In the genomic region with DNA sequence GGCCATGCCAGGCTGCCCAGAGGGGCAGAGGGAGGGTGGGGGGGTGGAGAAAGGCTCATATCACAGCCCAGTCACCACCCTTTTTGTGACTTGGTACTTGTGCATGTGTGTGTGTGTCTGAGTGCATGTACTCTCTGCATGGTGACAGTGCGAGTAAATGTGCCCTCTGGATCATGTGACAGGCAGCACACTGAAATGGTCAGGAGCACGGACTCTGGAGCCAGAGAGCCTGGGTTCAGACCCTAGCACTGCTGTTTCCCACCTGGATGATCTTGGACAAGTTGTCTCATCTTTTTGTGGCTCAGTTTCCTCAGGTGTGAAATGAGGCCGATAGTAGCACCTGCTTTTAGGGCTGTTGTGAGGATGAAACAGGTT, we compare ENCODE assay signal across 2 cellular contexts.
TF ChIP-seq lines count a peak whose summit lies in the region.

No MANE protein-coding gene starts in this region.

TF ChIP-seq in GM23338, 12 proteins besides CTCF, POLR2A, EP300 and RAD21 (continued from another document and continues in another):
- no peak for TF ChIP-seq REST (IDR thresholded peaks at IDR 0.05; ENCODE audit: unreplicated experiment)
- no peak for TF ChIP-seq CREB1 (CRISPR knock-in tag; IDR thresholded peaks at IDR 0.05; ENCODE audit: low read depth)
- no peak for TF ChIP-seq EZH2 (IDR thresholded peaks at IDR 0.05; ENCODE audit: low read depth, unreplicated experiment)
- TF ChIP-seq, protein P1, sequence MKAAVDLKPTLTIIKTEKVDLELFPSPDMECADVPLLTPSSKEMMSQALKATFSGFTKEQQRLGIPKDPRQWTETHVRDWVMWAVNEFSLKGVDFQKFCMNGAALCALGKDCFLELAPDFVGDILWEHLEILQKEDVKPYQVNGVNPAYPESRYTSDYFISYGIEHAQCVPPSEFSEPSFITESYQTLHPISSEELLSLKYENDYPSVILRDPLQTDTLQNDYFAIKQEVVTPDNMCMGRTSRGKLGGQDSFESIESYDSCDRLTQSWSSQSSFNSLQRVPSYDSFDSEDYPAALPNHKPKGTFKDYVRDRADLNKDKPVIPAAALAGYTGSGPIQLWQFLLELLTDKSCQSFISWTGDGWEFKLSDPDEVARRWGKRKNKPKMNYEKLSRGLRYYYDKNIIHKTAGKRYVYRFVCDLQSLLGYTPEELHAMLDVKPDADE (IDR thresholded peaks at IDR 0.05): no peak
- TF ChIP-seq, protein P2, sequence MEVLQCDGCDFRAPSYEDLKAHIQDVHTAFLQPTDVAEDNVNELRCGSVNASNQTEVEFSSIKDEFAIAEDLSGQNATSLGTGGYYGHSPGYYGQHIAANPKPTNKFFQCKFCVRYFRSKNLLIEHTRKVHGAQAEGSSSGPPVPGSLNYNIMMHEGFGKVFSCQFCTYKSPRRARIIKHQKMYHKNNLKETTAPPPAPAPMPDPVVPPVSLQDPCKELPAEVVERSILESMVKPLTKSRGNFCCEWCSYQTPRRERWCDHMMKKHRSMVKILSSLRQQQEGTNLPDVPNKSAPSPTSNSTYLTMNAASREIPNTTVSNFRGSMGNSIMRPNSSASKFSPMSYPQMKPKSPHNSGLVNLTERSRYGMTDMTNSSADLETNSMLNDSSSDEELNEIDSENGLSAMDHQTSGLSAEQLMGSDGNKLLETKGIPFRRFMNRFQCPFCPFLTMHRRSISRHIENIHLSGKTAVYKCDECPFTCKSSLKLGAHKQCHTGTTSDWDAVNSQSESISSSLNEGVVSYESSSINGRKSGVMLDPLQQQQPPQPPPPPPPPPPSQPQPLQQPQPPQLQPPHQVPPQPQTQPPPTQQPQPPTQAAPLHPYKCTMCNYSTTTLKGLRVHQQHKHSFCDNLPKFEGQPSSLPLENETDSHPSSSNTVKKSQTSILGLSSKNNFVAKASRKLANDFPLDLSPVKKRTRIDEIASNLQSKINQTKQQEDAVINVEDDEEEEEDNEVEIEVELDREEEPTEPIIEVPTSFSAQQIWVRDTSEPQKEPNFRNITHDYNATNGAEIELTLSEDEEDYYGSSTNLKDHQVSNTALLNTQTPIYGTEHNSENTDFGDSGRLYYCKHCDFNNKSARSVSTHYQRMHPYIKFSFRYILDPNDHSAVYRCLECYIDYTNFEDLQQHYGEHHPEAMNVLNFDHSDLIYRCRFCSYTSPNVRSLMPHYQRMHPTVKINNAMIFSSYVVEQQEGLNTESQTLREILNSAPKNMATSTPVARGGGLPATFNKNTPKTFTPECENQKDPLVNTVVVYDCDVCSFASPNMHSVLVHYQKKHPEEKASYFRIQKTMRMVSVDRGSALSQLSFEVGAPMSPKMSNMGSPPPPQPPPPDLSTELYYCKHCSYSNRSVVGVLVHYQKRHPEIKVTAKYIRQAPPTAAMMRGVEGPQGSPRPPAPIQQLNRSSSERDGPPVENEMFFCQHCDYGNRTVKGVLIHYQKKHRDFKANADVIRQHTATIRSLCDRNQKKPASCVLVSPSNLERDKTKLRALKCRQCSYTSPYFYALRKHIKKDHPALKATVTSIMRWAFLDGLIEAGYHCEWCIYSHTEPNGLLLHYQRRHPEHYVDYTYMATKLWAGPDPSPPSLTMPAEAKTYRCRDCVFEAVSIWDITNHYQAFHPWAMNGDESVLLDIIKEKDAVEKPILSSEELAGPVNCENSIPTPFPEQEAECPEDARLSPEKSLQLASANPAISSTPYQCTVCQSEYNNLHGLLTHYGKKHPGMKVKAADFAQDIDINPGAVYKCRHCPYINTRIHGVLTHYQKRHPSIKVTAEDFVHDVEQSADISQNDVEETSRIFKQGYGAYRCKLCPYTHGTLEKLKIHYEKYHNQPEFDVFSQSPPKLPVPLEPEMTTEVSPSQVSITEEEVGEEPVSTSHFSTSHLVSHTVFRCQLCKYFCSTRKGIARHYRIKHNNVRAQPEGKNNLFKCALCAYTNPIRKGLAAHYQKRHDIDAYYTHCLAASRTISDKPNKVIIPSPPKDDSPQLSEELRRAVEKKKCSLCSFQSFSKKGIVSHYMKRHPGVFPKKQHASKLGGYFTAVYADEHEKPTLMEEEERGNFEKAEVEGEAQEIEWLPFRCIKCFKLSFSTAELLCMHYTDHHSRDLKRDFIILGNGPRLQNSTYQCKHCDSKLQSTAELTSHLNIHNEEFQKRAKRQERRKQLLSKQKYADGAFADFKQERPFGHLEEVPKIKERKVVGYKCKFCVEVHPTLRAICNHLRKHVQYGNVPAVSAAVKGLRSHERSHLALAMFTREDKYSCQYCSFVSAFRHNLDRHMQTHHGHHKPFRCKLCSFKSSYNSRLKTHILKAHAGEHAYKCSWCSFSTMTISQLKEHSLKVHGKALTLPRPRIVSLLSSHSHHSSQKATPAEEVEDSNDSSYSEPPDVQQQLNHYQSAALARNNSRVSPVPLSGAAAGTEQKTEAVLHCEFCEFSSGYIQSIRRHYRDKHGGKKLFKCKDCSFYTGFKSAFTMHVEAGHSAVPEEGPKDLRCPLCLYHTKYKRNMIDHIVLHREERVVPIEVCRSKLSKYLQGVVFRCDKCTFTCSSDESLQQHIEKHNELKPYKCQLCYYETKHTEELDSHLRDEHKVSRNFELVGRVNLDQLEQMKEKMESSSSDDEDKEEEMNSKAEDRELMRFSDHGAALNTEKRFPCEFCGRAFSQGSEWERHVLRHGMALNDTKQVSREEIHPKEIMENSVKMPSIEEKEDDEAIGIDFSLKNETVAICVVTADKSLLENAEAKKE (CRISPR knock-in tag; IDR thresholded peaks at IDR 0.05): no peak
- no peak for TF ChIP-seq NANOG (IDR thresholded peaks at IDR 0.05; ENCODE audit: borderline replicate concordance)
- TF ChIP-seq STAT1 (IDR thresholded peaks at IDR 0.05; ENCODE audit: unreplicated experiment): no peak
- TF ChIP-seq ZNF114 (CRISPR knock-in tag; IDR thresholded peaks at IDR 0.05): no peak
- TF ChIP-seq EZH2phosphoT487 (IDR thresholded peaks at IDR 0.05; ENCODE audit: unreplicated experiment): no peak
- no peak for TF ChIP-seq JUNB (IDR thresholded peaks at IDR 0.05; ENCODE audit: unreplicated experiment)

TF ChIP-seq in WTC11, 78 proteins besides CTCF, POLR2A, EP300 and RAD21 (continued from another document):
- TF ChIP-seq, protein P3, sequence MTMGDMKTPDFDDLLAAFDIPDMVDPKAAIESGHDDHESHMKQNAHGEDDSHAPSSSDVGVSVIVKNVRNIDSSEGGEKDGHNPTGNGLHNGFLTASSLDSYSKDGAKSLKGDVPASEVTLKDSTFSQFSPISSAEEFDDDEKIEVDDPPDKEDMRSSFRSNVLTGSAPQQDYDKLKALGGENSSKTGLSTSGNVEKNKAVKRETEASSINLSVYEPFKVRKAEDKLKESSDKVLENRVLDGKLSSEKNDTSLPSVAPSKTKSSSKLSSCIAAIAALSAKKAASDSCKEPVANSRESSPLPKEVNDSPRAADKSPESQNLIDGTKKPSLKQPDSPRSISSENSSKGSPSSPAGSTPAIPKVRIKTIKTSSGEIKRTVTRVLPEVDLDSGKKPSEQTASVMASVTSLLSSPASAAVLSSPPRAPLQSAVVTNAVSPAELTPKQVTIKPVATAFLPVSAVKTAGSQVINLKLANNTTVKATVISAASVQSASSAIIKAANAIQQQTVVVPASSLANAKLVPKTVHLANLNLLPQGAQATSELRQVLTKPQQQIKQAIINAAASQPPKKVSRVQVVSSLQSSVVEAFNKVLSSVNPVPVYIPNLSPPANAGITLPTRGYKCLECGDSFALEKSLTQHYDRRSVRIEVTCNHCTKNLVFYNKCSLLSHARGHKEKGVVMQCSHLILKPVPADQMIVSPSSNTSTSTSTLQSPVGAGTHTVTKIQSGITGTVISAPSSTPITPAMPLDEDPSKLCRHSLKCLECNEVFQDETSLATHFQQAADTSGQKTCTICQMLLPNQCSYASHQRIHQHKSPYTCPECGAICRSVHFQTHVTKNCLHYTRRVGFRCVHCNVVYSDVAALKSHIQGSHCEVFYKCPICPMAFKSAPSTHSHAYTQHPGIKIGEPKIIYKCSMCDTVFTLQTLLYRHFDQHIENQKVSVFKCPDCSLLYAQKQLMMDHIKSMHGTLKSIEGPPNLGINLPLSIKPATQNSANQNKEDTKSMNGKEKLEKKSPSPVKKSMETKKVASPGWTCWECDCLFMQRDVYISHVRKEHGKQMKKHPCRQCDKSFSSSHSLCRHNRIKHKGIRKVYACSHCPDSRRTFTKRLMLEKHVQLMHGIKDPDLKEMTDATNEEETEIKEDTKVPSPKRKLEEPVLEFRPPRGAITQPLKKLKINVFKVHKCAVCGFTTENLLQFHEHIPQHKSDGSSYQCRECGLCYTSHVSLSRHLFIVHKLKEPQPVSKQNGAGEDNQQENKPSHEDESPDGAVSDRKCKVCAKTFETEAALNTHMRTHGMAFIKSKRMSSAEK (CRISPR knock-in tag; IDR thresholded peaks at IDR 0.05; ENCODE audit: borderline replicate concordance): no peak
- TF ChIP-seq SMAD4 (CRISPR knock-in tag; IDR thresholded peaks at IDR 0.05) (no peak), RORB (CRISPR knock-in tag; IDR thresholded peaks at IDR 0.05) (no peak)
- TF ChIP-seq, protein P4, sequence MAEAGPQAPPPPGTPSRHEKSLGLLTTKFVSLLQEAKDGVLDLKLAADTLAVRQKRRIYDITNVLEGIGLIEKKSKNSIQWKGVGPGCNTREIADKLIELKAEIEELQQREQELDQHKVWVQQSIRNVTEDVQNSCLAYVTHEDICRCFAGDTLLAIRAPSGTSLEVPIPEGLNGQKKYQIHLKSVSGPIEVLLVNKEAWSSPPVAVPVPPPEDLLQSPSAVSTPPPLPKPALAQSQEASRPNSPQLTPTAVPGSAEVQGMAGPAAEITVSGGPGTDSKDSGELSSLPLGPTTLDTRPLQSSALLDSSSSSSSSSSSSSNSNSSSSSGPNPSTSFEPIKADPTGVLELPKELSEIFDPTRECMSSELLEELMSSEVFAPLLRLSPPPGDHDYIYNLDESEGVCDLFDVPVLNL (CRISPR knock-in tag; IDR thresholded peaks at IDR 0.05; ENCODE audit: borderline replicate concordance, low read depth): no peak
TF ChIP-seq in WTC11: peak in this region for 0.
